Comparison of ENCODE assay signal across 25 cellular contexts in genomic region chr2:49948091-49948490, GRCh38.
"Had no signal": no experiment of that assay in that cellular context is flagged by ENCODE, and none has a peak within 500 bp of the region (broad histone marks: within the 10 kb centered on the region; RNA-seq: fewer than 3 reads in every experiment).

No MANE protein-coding gene starts in this region.

- ATAC-seq: effector memory CD8-positive, alpha-beta T cell; esophagus mucosa; gastrocnemius medialis; left cardiac atrium; left lung; left ventricle myocardium superior; lower lobe of right lung; mucosa of descending colon had no signal

- H3K9me3 ChIP-seq: esophagus squamous epithelium, gastrocnemius medialis, heart right ventricle, left lung, lower lobe of right lung, mucosa of descending colon had no signal

- FAIRE-seq: colon, endometrium, keratinocyte had no signal

- H3K4me1 ChIP-seq: esophagus squamous epithelium, gastrocnemius medialis, heart right ventricle, left lung, lower lobe of right lung had no signal

- DNase-seq: dermis blood vessel endothelial cell; dorsolateral prefrontal cortex; effector CD8-positive, alpha-beta T cell; effector memory CD8-positive, alpha-beta T cell; endodermal cell; erythroblast; esophagus squamous epithelium; foreskin fibroblast; foreskin melanocyte; gastrocnemius medialis; glutamatergic neuron; head of caudate nucleus; heart right ventricle; hippocampal formation; left cardiac atrium; left lung; left ventricle myocardium superior; lower lobe of right lung; mesenchymal stem cell; mucosa of descending colon had no signal

- H3K36me3 ChIP-seq: esophagus squamous epithelium, gastrocnemius medialis, heart right ventricle, left lung, lower lobe of right lung had no signal

- H3K4me3 ChIP-seq: coronary artery, dorsolateral prefrontal cortex, esophagus squamous epithelium, gastrocnemius medialis, heart right ventricle, left lung, lower lobe of right lung, mucosa of descending colon had no signal

- H3K27ac ChIP-seq: coronary artery, esophagus squamous epithelium, gastrocnemius medialis, heart right ventricle, left lung, lower lobe of right lung had no signal

- H3K27me3 ChIP-seq: dorsolateral prefrontal cortex, esophagus squamous epithelium, gastrocnemius medialis, heart right ventricle, left lung had no signal
